Comparison of ENCODE assay signal across 1 cellular context in the genomic region with DNA sequence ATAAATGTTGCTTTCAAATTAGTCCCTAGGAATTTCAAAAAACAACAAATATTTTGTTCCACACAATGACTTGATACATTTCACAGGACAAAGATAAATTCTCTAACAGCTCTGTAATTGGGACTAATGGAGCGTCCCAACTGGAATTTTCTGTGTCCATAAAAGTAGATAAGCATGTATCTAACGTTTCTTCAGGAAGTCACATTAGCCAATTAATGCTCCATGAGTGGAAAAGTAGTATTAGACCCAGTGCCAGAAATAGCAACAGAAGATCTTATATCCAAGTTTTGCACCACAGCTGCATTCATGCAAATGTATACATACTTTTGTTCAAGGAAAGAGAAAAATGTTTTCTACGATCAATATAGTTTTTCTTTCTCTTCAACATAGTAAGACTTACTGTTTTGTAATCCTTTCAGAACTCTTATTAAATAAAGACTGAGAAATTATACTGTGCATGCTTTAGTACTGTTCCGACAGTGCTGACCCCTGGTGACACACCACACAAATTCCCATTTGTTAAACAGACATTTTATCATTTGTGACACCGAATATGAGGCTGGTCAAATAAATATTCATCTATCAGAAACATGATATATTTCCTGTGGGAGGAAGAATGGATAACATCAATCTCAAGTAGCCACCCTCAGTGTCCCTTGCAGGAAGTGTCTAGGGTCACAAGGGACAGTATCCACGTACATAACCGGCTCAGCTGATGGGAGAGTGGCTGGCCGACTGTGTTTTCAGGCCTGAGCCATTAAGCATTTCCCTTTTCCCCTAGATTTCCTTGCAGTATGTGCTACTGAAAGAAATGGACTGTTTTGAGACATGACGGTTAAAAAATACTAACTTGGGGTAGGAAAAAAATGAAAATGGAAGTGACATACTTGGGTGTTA.
TF ChIP-seq lines count a peak whose summit lies in the region.

No MANE protein-coding gene starts in this region.

TF ChIP-seq in K562, 482 proteins besides CTCF, POLR2A, EP300 and RAD21:
- peak; percentile 47; the same call in 1 of the 2 replicates for TF ChIP-seq GABPA (tag; conservative IDR thresholded peaks at IDR 0.05; ENCODE audit: low read depth)
- no peak for TF ChIP-seq IRF2 (CRISPR knock-in tag; IDR thresholded peaks at IDR 0.05)
- no peak for TF ChIP-seq MAFF (IDR thresholded peaks at IDR 0.05; ENCODE audit: low read length)
- TF ChIP-seq, protein P1, sequence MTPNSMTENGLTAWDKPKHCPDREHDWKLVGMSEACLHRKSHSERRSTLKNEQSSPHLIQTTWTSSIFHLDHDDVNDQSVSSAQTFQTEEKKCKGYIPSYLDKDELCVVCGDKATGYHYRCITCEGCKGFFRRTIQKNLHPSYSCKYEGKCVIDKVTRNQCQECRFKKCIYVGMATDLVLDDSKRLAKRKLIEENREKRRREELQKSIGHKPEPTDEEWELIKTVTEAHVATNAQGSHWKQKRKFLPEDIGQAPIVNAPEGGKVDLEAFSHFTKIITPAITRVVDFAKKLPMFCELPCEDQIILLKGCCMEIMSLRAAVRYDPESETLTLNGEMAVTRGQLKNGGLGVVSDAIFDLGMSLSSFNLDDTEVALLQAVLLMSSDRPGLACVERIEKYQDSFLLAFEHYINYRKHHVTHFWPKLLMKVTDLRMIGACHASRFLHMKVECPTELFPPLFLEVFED (CRISPR knock-in tag; conservative IDR thresholded peaks at IDR 0.05) = no peak
- no peak for TF ChIP-seq ZNF57 (CRISPR knock-in tag; IDR thresholded peaks at IDR 0.05)
- no peak for TF ChIP-seq YBX1 (IDR thresholded peaks at IDR 0.05)
- TF ChIP-seq, protein P2, sequence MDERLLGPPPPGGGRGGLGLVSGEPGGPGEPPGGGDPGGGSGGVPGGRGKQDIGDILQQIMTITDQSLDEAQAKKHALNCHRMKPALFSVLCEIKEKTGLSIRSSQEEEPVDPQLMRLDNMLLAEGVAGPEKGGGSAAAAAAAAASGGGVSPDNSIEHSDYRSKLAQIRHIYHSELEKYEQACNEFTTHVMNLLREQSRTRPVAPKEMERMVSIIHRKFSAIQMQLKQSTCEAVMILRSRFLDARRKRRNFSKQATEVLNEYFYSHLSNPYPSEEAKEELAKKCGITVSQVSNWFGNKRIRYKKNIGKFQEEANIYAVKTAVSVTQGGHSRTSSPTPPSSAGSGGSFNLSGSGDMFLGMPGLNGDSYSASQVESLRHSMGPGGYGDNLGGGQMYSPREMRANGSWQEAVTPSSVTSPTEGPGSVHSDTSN (CRISPR knock-in tag; IDR thresholded peaks at IDR 0.05; ENCODE audit: low read depth) = no peak
- TF ChIP-seq, protein P2 (tag; conservative IDR thresholded peaks at IDR 0.05; ENCODE audit: low read depth) = 0 out of 2 replicates have a peak, but pooled peaks have one; percentile 30
- TF ChIP-seq CBX5 (IDR thresholded peaks at IDR 0.05; ENCODE audit: borderline replicate concordance, low read depth) = no peak
- TF ChIP-seq, protein P3, sequence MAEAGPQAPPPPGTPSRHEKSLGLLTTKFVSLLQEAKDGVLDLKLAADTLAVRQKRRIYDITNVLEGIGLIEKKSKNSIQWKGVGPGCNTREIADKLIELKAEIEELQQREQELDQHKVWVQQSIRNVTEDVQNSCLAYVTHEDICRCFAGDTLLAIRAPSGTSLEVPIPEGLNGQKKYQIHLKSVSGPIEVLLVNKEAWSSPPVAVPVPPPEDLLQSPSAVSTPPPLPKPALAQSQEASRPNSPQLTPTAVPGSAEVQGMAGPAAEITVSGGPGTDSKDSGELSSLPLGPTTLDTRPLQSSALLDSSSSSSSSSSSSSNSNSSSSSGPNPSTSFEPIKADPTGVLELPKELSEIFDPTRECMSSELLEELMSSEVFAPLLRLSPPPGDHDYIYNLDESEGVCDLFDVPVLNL (CRISPR knock-in tag; IDR thresholded peaks at IDR 0.05; ENCODE audit: low read depth) = no peak
